Comparison of ENCODE assay signal across 11 cellular contexts in the genomic region with DNA sequence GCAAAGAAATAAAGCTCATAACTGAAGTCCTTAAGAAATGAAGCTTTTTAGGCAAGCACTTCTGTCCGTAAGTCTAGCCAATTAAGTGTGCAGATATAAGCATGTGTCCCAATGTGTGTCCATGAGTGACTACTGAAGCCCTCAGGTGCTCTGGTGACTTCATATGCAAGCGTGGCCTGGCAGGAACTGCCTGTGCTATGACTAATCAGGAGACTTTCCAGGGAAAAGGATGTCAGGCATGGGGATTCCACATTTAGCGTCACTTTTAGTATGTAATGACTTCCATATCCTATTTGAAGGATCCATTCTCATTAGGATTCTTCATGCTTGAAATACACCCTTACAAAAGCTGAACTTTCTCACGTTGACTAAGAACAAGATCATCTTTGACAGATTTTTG.
A peak's percentile ranks its signal among the peaks of the same experiment; 100 is the strongest.
DNase-seq lines count a peak whose midpoint lies in the region; ATAC-seq, FAIRE-seq and TF ChIP-seq lines count a peak whose summit lies in the region.
"Had no signal": no experiment of that assay in that cellular context is flagged by ENCODE, and none has a peak within 500 bp of the region (broad histone marks: within the 10 kb centered on the region; RNA-seq: fewer than 3 reads in every experiment).

No MANE protein-coding gene starts in this region.

- intact Hi-C loops in posterior vena cava (cut with DNase I): no loop called here

- TF ChIP-seq CTCF in RWPE1 (conservative IDR thresholded peaks at IDR 0.05; ENCODE audit: low read depth): no peak
- TF ChIP-seq CTCF in fibroblast of villous mesenchyme (IDR thresholded peaks at IDR 0.05; ENCODE audit: insufficient read depth, low read depth, low read length): no peak

- DNase-seq in ACHN (peak; percentile 50), H54 (ENCODE audit: insufficient read length, low spot score) (peak; percentile 50), RWPE1 (ENCODE audit: low spot score) (peak; percentile 46), fibroblast of villous mesenchyme (ENCODE audit: low read depth) (peak; percentile 62), posterior vena cava (ENCODE audit: low spot score) (no peak), NCI-H1694 (lab: John Stamatoyannopoulos, UW) (no peak), RPMI8226 (no peak)
- DNase-seq: activated naive CD4-positive, alpha-beta T cell treated with anti-CD3 and anti-CD28 coated beads for 36 hours; Calu3; pancreas had no signal

- in situ Hi-C loops in ACHN (cut with HindIII; ENCODE audit: low pct_ligation_motif_present, low pct_unique_long_range_greater_than_20kb, low sequenced_read_pairs): no loop called here

- CTCF ChIA-PET in RWPE1 (lab: Yijun Ruan, JAX): interaction anchor here (0.6 kb wide), 1 partner anchor 87 kb away, joined by 3 read pairs; no protein-coding TSS in a partner anchor

- no peak overlapping the region for H3K27ac ChIP-seq in RWPE1
- H3K27ac ChIP-seq: pancreas had no signal

- no peak for TF ChIP-seq POLR2A in H54 (IDR thresholded peaks at IDR 0.05; ENCODE audit: low read depth, low read length)

- H3K4me3 ChIP-seq in fibroblast of villous mesenchyme (ENCODE audit: low read depth, low read length): no peak overlapping the region
- H3K4me3 ChIP-seq: pancreas had no signal

- ATAC-seq in HG02981 (IDR thresholded peaks at IDR 0.05; ENCODE audit: unreplicated experiment): no peak

- POLR2A ChIA-PET in RWPE1 (lab: Yijun Ruan, JAX; ENCODE audit: low non-redundant PET): no interaction called here

- FAIRE-seq in H54 (lab: Jason Lieb, UNC): peak; percentile 98
- FAIRE-seq: pancreas had no signal

Comparison
In these comparisons a context has a peak if more than half of its experiments do, and no peak if none do; other contexts are left out.
1. DNase-seq: peak in ACHN (single experiment), H54 (single experiment), RWPE1 (single experiment) and fibroblast of villous mesenchyme (single experiment); none in posterior vena cava (single experiment), NCI-H1694 (single experiment) and RPMI8226 (single experiment).